In the genomic region with DNA sequence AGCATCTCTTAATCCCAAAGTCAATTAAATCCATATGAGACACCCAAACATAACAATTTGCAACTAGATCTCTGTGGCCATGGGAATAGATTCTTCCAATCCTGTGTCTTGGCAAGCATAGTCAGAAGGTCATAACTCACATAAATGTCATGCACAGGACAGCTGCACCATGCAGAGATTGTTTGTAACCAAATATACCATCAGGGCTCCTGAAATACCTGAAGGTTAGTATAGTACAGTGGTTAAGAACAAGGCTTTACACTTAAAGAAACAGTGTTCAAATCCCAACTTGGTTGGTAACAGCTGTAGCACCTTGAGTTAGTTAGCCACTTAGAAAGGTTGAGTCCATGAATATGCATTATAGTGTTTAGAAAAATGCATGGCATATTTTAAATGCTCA, we compare ENCODE assay signal across 16 cellular contexts.
A peak's percentile ranks its signal among the peaks of the same experiment; 100 is the strongest.
DNase-seq lines count a peak whose midpoint lies in the region; ATAC-seq and TF ChIP-seq lines count a peak whose summit lies in the region.
"Had no signal": no experiment of that assay in that cellular context is flagged by ENCODE, and none has a peak within 500 bp of the region (broad histone marks: within the 10 kb centered on the region; RNA-seq: fewer than 3 reads in every experiment).

No MANE protein-coding gene starts in this region.

- no peak overlapping the region for H3K27ac Mint-ChIP-seq in activated naive CD8-positive, alpha-beta T cell treated with anti-CD3 and anti-CD28 coated beads, Interleukin-2, amount 50 U/mL, for 24 hours
- H3K27ac Mint-ChIP-seq in activated naive CD8-positive, alpha-beta T cell treated with anti-CD3 and anti-CD28 coated beads for 36 hours: no peak overlapping the region
- H3K27ac Mint-ChIP-seq: activated naive CD8-positive, alpha-beta T cell treated with anti-CD3 and anti-CD28 coated beads, Interleukin-2, amount 10 ng/mL, durations not matched to agents 7 days and 5 days had no signal

- DNase-seq in activated naive CD8-positive, alpha-beta T cell treated with anti-CD3 and anti-CD28 coated beads, Interleukin-2, amount 50 U/mL, for 24 hours: no peak
- DNase-seq in activated naive CD8-positive, alpha-beta T cell treated with anti-CD3 and anti-CD28 coated beads for 36 hours: no peak
- DNase-seq in SHP77 (lab: John Stamatoyannopoulos, UW): peak; percentile 54 to 61
- DNase-seq in fibroblast of gingiva (ENCODE audit: low read depth): peak; percentile 43
- no peak for DNase-seq in activated CD8-positive, alpha-beta memory T cell treated with anti-CD3 and anti-CD28 coated beads for 24 hours
- DNase-seq in body of pancreas: no peak
- DNase-seq in G401 (ENCODE audit: low spot score): no peak
- DNase-seq: activated naive CD8-positive, alpha-beta T cell treated with anti-CD3 and anti-CD28 coated beads, Interleukin-2, amount 10 ng/mL, durations not matched to agents 7 days and 5 days; activated T-cell treated with anti-CD3 and anti-CD28 coated beads, Interleukin-2, amount 50 U/mL, for 48 hours; COR-L47; NCI-H1105 treated with DMSO at 0.1 percent for 48 hours; occipital lobe; PC-9; SW 1271 had no signal

- H3K27ac ChIP-seq in skeletal muscle tissue (ENCODE audit: low read depth, low read length): peak overlapping the region; percentile 39
- H3K27ac ChIP-seq in body of pancreas: no peak overlapping the region
- H3K27ac ChIP-seq: hepatocyte, PC-9 had no signal

- no peaks in the 10 kb centered on the region for H3K27me3 ChIP-seq in skeletal muscle tissue (ENCODE audit: control insufficient read depth in 3 of 3, insufficient read depth in 3 of 3, low read length in 3 of 3)
- no peaks in the 10 kb centered on the region for H3K27me3 ChIP-seq in body of pancreas
- H3K27me3 ChIP-seq: hepatocyte had no signal

- intact Hi-C loops in body of pancreas (cut with DNase I): no loop called here

- no peak overlapping the region for H3K9ac ChIP-seq in skeletal muscle tissue (ENCODE audit: low read depth in 1 of 3, low read length in 3 of 3)

- no peak overlapping the region for H3K4me3 Mint-ChIP-seq in activated naive CD8-positive, alpha-beta T cell treated with anti-CD3 and anti-CD28 coated beads, Interleukin-2, amount 50 U/mL, for 24 hours
- no peak overlapping the region for H3K4me3 Mint-ChIP-seq in activated naive CD8-positive, alpha-beta T cell treated with anti-CD3 and anti-CD28 coated beads for 36 hours
- H3K4me3 Mint-ChIP-seq: activated naive CD8-positive, alpha-beta T cell treated with anti-CD3 and anti-CD28 coated beads, Interleukin-2, amount 10 ng/mL, durations not matched to agents 7 days and 5 days had no signal

- no peaks in the 10 kb centered on the region for H3K9me3 Mint-ChIP-seq in activated naive CD8-positive, alpha-beta T cell treated with anti-CD3 and anti-CD28 coated beads, Interleukin-2, amount 50 U/mL, for 24 hours
- no peaks in the 10 kb centered on the region for H3K9me3 Mint-ChIP-seq in activated naive CD8-positive, alpha-beta T cell treated with anti-CD3 and anti-CD28 coated beads for 36 hours
- H3K9me3 Mint-ChIP-seq: activated naive CD8-positive, alpha-beta T cell treated with anti-CD3 and anti-CD28 coated beads, Interleukin-2, amount 10 ng/mL, durations not matched to agents 7 days and 5 days had no signal

- H3K4me1 Mint-ChIP-seq in activated naive CD8-positive, alpha-beta T cell treated with anti-CD3 and anti-CD28 coated beads, Interleukin-2, amount 50 U/mL, for 24 hours: peaks cover 8% of the 10 kb centered on the region
- H3K4me1 Mint-ChIP-seq in activated naive CD8-positive, alpha-beta T cell treated with anti-CD3 and anti-CD28 coated beads for 36 hours: peaks cover 12% of the 10 kb centered on the region
- H3K4me1 Mint-ChIP-seq: activated naive CD8-positive, alpha-beta T cell treated with anti-CD3 and anti-CD28 coated beads, Interleukin-2, amount 10 ng/mL, durations not matched to agents 7 days and 5 days had no signal

- H3K4me3 ChIP-seq in skeletal muscle tissue (ENCODE audit: low read length in 3 of 3) (no peak overlapping the region), body of pancreas (no peak overlapping the region)
- H3K4me3 ChIP-seq: hepatocyte, PC-9 had no signal

- H3K27me3 Mint-ChIP-seq in activated naive CD8-positive, alpha-beta T cell treated with anti-CD3 and anti-CD28 coated beads, Interleukin-2, amount 50 U/mL, for 24 hours: peaks cover 36% of the 10 kb centered on the region
- H3K27me3 Mint-ChIP-seq in activated naive CD8-positive, alpha-beta T cell treated with anti-CD3 and anti-CD28 coated beads for 36 hours: peaks cover 47% of the 10 kb centered on the region

- H3K36me3 Mint-ChIP-seq in activated naive CD8-positive, alpha-beta T cell treated with anti-CD3 and anti-CD28 coated beads, Interleukin-2, amount 50 U/mL, for 24 hours (ENCODE audit: low read depth): no peaks in the 10 kb centered on the region
- no peaks in the 10 kb centered on the region for H3K36me3 Mint-ChIP-seq in activated naive CD8-positive, alpha-beta T cell treated with anti-CD3 and anti-CD28 coated beads for 36 hours
- H3K36me3 Mint-ChIP-seq: activated naive CD8-positive, alpha-beta T cell treated with anti-CD3 and anti-CD28 coated beads, Interleukin-2, amount 10 ng/mL, durations not matched to agents 7 days and 5 days had no signal

- H3K9me3 ChIP-seq in skeletal muscle tissue (ENCODE audit: control insufficient read depth in 3 of 3, low read length in 3 of 3): no peaks in the 10 kb centered on the region
- H3K9me3 ChIP-seq in body of pancreas: no peaks in the 10 kb centered on the region

- in situ Hi-C loops in G401 (cut with HindIII; ENCODE audit: low sequenced_read_pairs): no loop called here

- no peak for TF ChIP-seq POLR2A in body of pancreas (IDR thresholded peaks at IDR 0.05)

- no peak for TF ChIP-seq CTCF in body of pancreas (IDR thresholded peaks at IDR 0.05)

- peak; percentile 73 for ATAC-seq in activated naive CD8-positive, alpha-beta T cell treated with anti-CD3 and anti-CD28 coated beads, Interleukin-2, amount 50 U/mL, for 24 hours
- no peak for ATAC-seq in body of pancreas

- H3K4me1 ChIP-seq in skeletal muscle tissue (ENCODE audit: control insufficient read depth in 3 of 3, insufficient read depth in 3 of 3, low read length in 3 of 3) (peaks cover 0 to 10% (median 8%) of the 10 kb centered on the region in 3 donors), body of pancreas (no peaks in the 10 kb centered on the region)

- H3K36me3 ChIP-seq in skeletal muscle tissue (ENCODE audit: control insufficient read depth in 3 of 3, insufficient read depth in 3 of 3, low read length in 3 of 3) (no peaks in the 10 kb centered on the region), body of pancreas (replicated peaks in 1 of 2; ENCODE audit: insufficient read depth in 1 of 2, low read depth in 2 of 2) (no peaks in the 10 kb centered on the region)

Comparison
In these comparisons a context has a peak if more than half of its experiments do, and no peak if none do; other contexts are left out.
1. DNase-seq: peak in SHP77 (2 of 2) and fibroblast of gingiva (single experiment); none in activated naive CD8-positive, alpha-beta T cell treated with anti-CD3 and anti-CD28 coated beads, Interleukin-2, amount 50 U/mL, for 24 hours (single experiment), activated naive CD8-positive, alpha-beta T cell treated with anti-CD3 and anti-CD28 coated beads for 36 hours (single experiment), activated CD8-positive, alpha-beta memory T cell treated with anti-CD3 and anti-CD28 coated beads for 24 hours (single experiment), body of pancreas (0 of 4) and G401 (single experiment).